17 cellular contexts compared by ENCODE assay signal in genomic region chr3:71751602-71752001, GRCh38. TPM values are rescaled to one million over a fixed set of nuclear protein-coding genes. Genes with fewer than 3 reads are reported as not detected.
A peak's percentile ranks its signal among the peaks of the same experiment; 100 is the strongest.
DNase-seq lines count a peak whose midpoint lies in the region; ATAC-seq and TF ChIP-seq lines count a peak whose summit lies in the region.
"Had no signal": no experiment of that assay in that cellular context is flagged by ENCODE, and none has a peak within 500 bp of the region (broad histone marks: within the 10 kb centered on the region; RNA-seq: fewer than 3 reads in every experiment).

No MANE protein-coding gene starts in this region.

- no peak overlapping the region for H3K27ac ChIP-seq in HEK293 (ENCODE audit: extremely low read depth, low read depth, low read length)

- TF ChIP-seq CTCF in HEK293 (tag by site-specific recombination; IDR thresholded peaks at IDR 0.05) = no peak
- no peak for TF ChIP-seq CTCF in neural crest cell (conservative IDR thresholded peaks at IDR 0.05)
- no peak for TF ChIP-seq CTCF in type B pancreatic cell (conservative IDR thresholded peaks at IDR 0.05)

- H3K4me3 Mint-ChIP-seq in neural crest cell (peak overlapping the region; percentile 79), type B pancreatic cell (peak overlapping the region; percentile 87)

- CTCF ChIA-PET in HEK293 (lab: Yijun Ruan, JAX) = interaction anchor here (1.2 kb wide), 1 partner anchor 21 kb away, joined by 3 read pairs; no protein-coding TSS in a partner anchor
- CTCF ChIA-PET in HEK293T (lab: Yijun Ruan, JAX) = no interaction called here

- no peak for ATAC-seq in GM18511 (IDR thresholded peaks at IDR 0.05; ENCODE audit: unreplicated experiment)
- ATAC-seq: GM12878, GM23338 had no signal

- H3K4me1 Mint-ChIP-seq in neural crest cell (peaks cover 14% of the 10 kb centered on the region), type B pancreatic cell (ENCODE audit: unreplicated experiment) (peaks cover 9% of the 10 kb centered on the region)

- no peak overlapping the region for H3K4me3 ChIP-seq in HEK293 (ENCODE audit: low read depth, low read length)
- H3K4me3 ChIP-seq: GM12878, HAP-1 had no signal

- no peaks in the 10 kb centered on the region for H3K9me3 ChIP-seq in HEK293 (ENCODE audit: control insufficient read depth, insufficient read depth, low read depth, low read length)
- H3K9me3 ChIP-seq: HAP-1 had no signal

- H3K36me3 Mint-ChIP-seq in neural crest cell (ENCODE audit: low read depth) (peaks cover 5% of the 10 kb centered on the region), type B pancreatic cell (peaks cover 4% of the 10 kb centered on the region)

- peaks cover 2% of the 10 kb centered on the region for H3K9me3 Mint-ChIP-seq in neural crest cell
- H3K9me3 Mint-ChIP-seq in type B pancreatic cell = no peaks in the 10 kb centered on the region
- H3K9me3 Mint-ChIP-seq: GM23338 had no signal

- POLR2A ChIA-PET in HEK293 (lab: Yijun Ruan, JAX) = no interaction called here
- POLR2A ChIA-PET in HEK293T (lab: Yijun Ruan, JAX) = no interaction called here

- no peaks in the 10 kb centered on the region; the same call in 1 of the 2 replicates for H3K4me1 ChIP-seq in HEK293 (ENCODE audit: control insufficient read depth, insufficient read depth, low read length)

- DNase-seq in HEK293T (ENCODE audit: extremely low spot score) (no peak), neural crest cell (ENCODE audit: low read depth, low spot score) (no peak), type B pancreatic cell (ENCODE audit: extremely low spot score, unreplicated experiment) (no peak), DMS114 treated with DMSO at 0.1 percent for 48 hours (lab: John Stamatoyannopoulos, UW; ENCODE audit: unreplicated experiment) (no peak)
- DNase-seq: C1 segment of cervical spinal cord; Calu3; CD4-positive, alpha-beta memory T cell; COR-L47; DMS153; EL; GDM1 had no signal

- H3K27ac Mint-ChIP-seq in neural crest cell (ENCODE audit: unreplicated experiment) (no peak overlapping the region), type B pancreatic cell (no peak overlapping the region)
- H3K27ac Mint-ChIP-seq: CD4-positive, alpha-beta memory T cell; GM23338 had no signal

- no peaks in the 10 kb centered on the region for H3K36me3 ChIP-seq in HEK293 (ENCODE audit: control insufficient read depth in 2 of 2, insufficient read depth in 1 of 2, low read length in 2 of 2)
- H3K36me3 ChIP-seq: HAP-1 had no signal

- H3K27me3 Mint-ChIP-seq in neural crest cell (ENCODE audit: low read depth) = peaks cover 52% of the 10 kb centered on the region
- H3K27me3 Mint-ChIP-seq in type B pancreatic cell = peaks cover 52% of the 10 kb centered on the region

TF ChIP-seq in HEK293, 187 proteins besides CTCF, POLR2A, EP300 and RAD21:
- TF ChIP-seq ZNF514 (tag by site-specific recombination; IDR thresholded peaks at IDR 0.05) (no peak), SETDB1 (IDR thresholded peaks at IDR 0.05; ENCODE audit: insufficient read length, low read length) (peak; percentile 12), ZFP37 (tag by site-specific recombination; IDR thresholded peaks at IDR 0.05) (no peak)

TF ChIP-seq in HEK293T, 16 proteins besides CTCF, POLR2A, EP300 and RAD21:
- TF ChIP-seq PKNOX1 (IDR thresholded peaks at IDR 0.05) = peak; percentile 71
- no peak for TF ChIP-seq FOXA1 (IDR thresholded peaks at IDR 0.05)

RNA-seq across cellular contexts. Expression of gene GPR27, which starts 2.1 kb away (rescaled TPM):
- total RNA-seq in neural crest cell = 9.4 and 10.4 TPM in 2 replicates
- 7.1 and 7.4 TPM in 2 replicates for total RNA-seq in type B pancreatic cell (ENCODE audit: low replicate concordance)
- total RNA-seq: A172, GM12878 had no signal

RNA-seq across cellular contexts. Expression of gene EIF4E3, which starts 26.4 kb away (rescaled TPM):
- total RNA-seq in neural crest cell = 8.9 TPM in 2 replicates
- 14.4 and 16.2 TPM in 2 replicates for total RNA-seq in type B pancreatic cell (ENCODE audit: low replicate concordance)

RNA-seq across cellular contexts. Expression of gene PROK2, which starts 33.3 kb away (rescaled TPM):
- total RNA-seq in neural crest cell (0.25 TPM in 1 of 2 replicates, not detected in the other), type B pancreatic cell (ENCODE audit: low replicate concordance) (not detected in 2 replicates)
- total RNA-seq: A172, Calu3, GM12878 had no signal
